1 cellular context compared by ENCODE assay signal in genomic region chr13:113817860-113818691, GRCh38.
TF ChIP-seq lines count a peak whose summit lies in the region.

No MANE protein-coding gene starts in this region.

TF ChIP-seq in GM23338, 12 proteins besides CTCF, POLR2A, EP300 and RAD21 (continued from another document):
- TF ChIP-seq ZNF462 (CRISPR knock-in tag; IDR thresholded peaks at IDR 0.05) (no peak), POLR2AphosphoS5 (IDR thresholded peaks at IDR 0.05; ENCODE audit: low read depth) (no peak), CREB1 (CRISPR knock-in tag; IDR thresholded peaks at IDR 0.05; ENCODE audit: low read depth) (no peak), STAT1 (IDR thresholded peaks at IDR 0.05; ENCODE audit: unreplicated experiment) (no peak), NANOG (IDR thresholded peaks at IDR 0.05; ENCODE audit: borderline replicate concordance) (no peak), EZH2 (IDR thresholded peaks at IDR 0.05; ENCODE audit: low read depth, unreplicated experiment) (no peak), ZNF114 (CRISPR knock-in tag; IDR thresholded peaks at IDR 0.05) (no peak)
